18 cellular contexts compared by ENCODE assay signal in genomic region chr10:36017141-36017540, GRCh38.
DNase-seq lines count a peak whose midpoint lies in the region; ATAC-seq, FAIRE-seq and TF ChIP-seq lines count a peak whose summit lies in the region.
"Had no signal": no experiment of that assay in that cellular context is flagged by ENCODE, and none has a peak within 500 bp of the region (broad histone marks: within the 10 kb centered on the region; RNA-seq: fewer than 3 reads in every experiment).

No MANE protein-coding gene starts in this region.

- dilution Hi-C loops in IMR-90 (cut with HindIII; ENCODE audit: low sequenced_read_pairs, unreplicated experiment), result no loop called here

- H4K91ac ChIP-seq in IMR-90 (ENCODE audit: insufficient read depth, low read depth, low read length) (no peak overlapping the region), mesenchymal stem cell (ENCODE audit: low read length) (no peak overlapping the region)

- no peak for TF ChIP-seq RAD21 in IMR-90 (IDR thresholded peaks at IDR 0.05; ENCODE audit: low read length)

- no peak overlapping the region for H3K56ac ChIP-seq in IMR-90 (ENCODE audit: extremely low read depth, insufficient read depth, low read length)

- H3K9me3 Mint-ChIP-seq in GM23338, result peaks cover 3% of the 10 kb centered on the region; the same call in 1 of the 3 replicates
- H3K9me3 Mint-ChIP-seq: H9 had no signal

- H3F3A ChIP-seq in GM23338 (replicated peaks; ENCODE audit: low read depth), result no peaks in the 10 kb centered on the region

- no peak overlapping the region for H3K18ac ChIP-seq in IMR-90 (ENCODE audit: low read depth, low read length)
- H3K18ac ChIP-seq in mesenchymal stem cell (ENCODE audit: low read depth in 1 of 2, low read length in 2 of 2), result no peak overlapping the region

- H4K8ac ChIP-seq in IMR-90 (ENCODE audit: low read depth in 2 of 2, low read length in 2 of 2) (no peak overlapping the region), mesenchymal stem cell (ENCODE audit: low read length) (no peak overlapping the region)

- no peak overlapping the region for H3K9ac ChIP-seq in IMR-90 (ENCODE audit: low read depth, low read length)
- no peak overlapping the region for H3K9ac ChIP-seq in mesenchymal stem cell (ENCODE audit: low read length)

- no peaks in the 10 kb centered on the region for H3K79me2 ChIP-seq in GM23338 (replicated peaks; ENCODE audit: insufficient read depth)

- no peaks in the 10 kb centered on the region for H3K4me1 ChIP-seq in IMR-90 (ENCODE audit: control insufficient read depth, insufficient read depth, low read length)
- H3K4me1 ChIP-seq in mesenchymal stem cell (ENCODE audit: control insufficient read depth, insufficient read depth, low read depth, low read length), result no peaks in the 10 kb centered on the region
- peaks cover 4% of the 10 kb centered on the region; the same call in 1 of the 2 replicates for H3K4me1 ChIP-seq in GM23338 (ENCODE audit: insufficient read depth)

- no peak overlapping the region for H4K5ac ChIP-seq in IMR-90 (ENCODE audit: low read depth, low read length)

- no peaks in the 10 kb centered on the region for H3K9me1 ChIP-seq in IMR-90 (ENCODE audit: insufficient read depth, low read length)

- no peak overlapping the region for H3K27ac Mint-ChIP-seq in GM23338
- H3K27ac Mint-ChIP-seq: CD14-positive monocyte; CD4-positive, alpha-beta memory T cell; H9 had no signal

- H2BK120ac ChIP-seq in IMR-90 (ENCODE audit: low read depth, low read length) (no peak overlapping the region), mesenchymal stem cell (ENCODE audit: low read depth, low read length) (no peak overlapping the region)

- no peak overlapping the region for H2BK5ac ChIP-seq in IMR-90 (ENCODE audit: low read depth, low read length, poor library complexity, severe bottlenecking)
- no peak overlapping the region for H2BK5ac ChIP-seq in mesenchymal stem cell (ENCODE audit: low read depth, low read length, poor library complexity, severe bottlenecking)

- ATAC-seq in IMR-90 (ENCODE audit: low read depth) (no peak), GM23338 (no peak), GM18870 (IDR thresholded peaks at IDR 0.05; ENCODE audit: unreplicated experiment) (no peak)

- no peak overlapping the region for H2BK20ac ChIP-seq in IMR-90 (ENCODE audit: low read depth, low read length)

- H3K4me3 Mint-ChIP-seq in GM23338, result no peak overlapping the region
- H3K4me3 Mint-ChIP-seq: CD14-positive monocyte; CD4-positive, alpha-beta memory T cell; H9 had no signal

- BruUV-seq in IMR-90 (replicated peaks; lab: Mats Ljungman, UMichigan), result no TSS peak

- no peak overlapping the region for H3K4me2 ChIP-seq in IMR-90 (ENCODE audit: low read depth, low read length)
- H3K4me2 ChIP-seq in mesenchymal stem cell (ENCODE audit: low read length, poor library complexity, severe bottlenecking), result no peak overlapping the region
- H3K4me2 ChIP-seq in GM23338, result no peak overlapping the region

- H2AK5ac ChIP-seq in IMR-90 (ENCODE audit: low read depth, low read length) (no peak overlapping the region), mesenchymal stem cell (ENCODE audit: low read length, severe bottlenecking) (no peak overlapping the region)

- FAIRE-seq in bronchial epithelial cell (lab: Jason Lieb, UNC), result no peak
- FAIRE-seq: GM12892, GM18507, H1 had no signal

- H3K4ac ChIP-seq in IMR-90 (ENCODE audit: low read depth, low read length), result no peak overlapping the region
- no peak overlapping the region for H3K4ac ChIP-seq in mesenchymal stem cell (ENCODE audit: low read depth in 1 of 2, low read length in 2 of 2)

- no peak overlapping the region for H2AK9ac ChIP-seq in IMR-90 (replicated peaks; ENCODE audit: low read depth, low read length, poor library complexity)

- H3K9me3 ChIP-seq in IMR-90 (ENCODE audit: control insufficient read depth, insufficient read depth, low read length), result no peaks in the 10 kb centered on the region
- no peaks in the 10 kb centered on the region for H3K9me3 ChIP-seq in WERI-Rb-1 (ENCODE audit: severe bottlenecking)
- no peaks in the 10 kb centered on the region for H3K9me3 ChIP-seq in mesenchymal stem cell (ENCODE audit: control insufficient read depth, low read length)

- no peak overlapping the region for H2BK12ac ChIP-seq in mesenchymal stem cell (ENCODE audit: low read length in 2 of 2)

- POLR2A ChIA-PET in IMR-90 (lab: Charles Lee; ENCODE audit: unreplicated experiment), result no interaction called here

- H3K27me3 ChIP-seq in IMR-90 (ENCODE audit: control insufficient read depth, insufficient read depth, low read length), result no peaks in the 10 kb centered on the region; the same call in 1 of the 2 replicates
- no peaks in the 10 kb centered on the region for H3K27me3 ChIP-seq in WERI-Rb-1 (ENCODE audit: insufficient read depth, low read depth, severe bottlenecking)
- no peaks in the 10 kb centered on the region for H3K27me3 ChIP-seq in bronchial epithelial cell (ENCODE audit: control insufficient read depth, insufficient read depth, low read length)
- H3K27me3 ChIP-seq in mesenchymal stem cell (ENCODE audit: control insufficient read depth in 1 of 2, insufficient read depth in 1 of 2, low read length in 2 of 2), result no peaks in the 10 kb centered on the region
- no peaks in the 10 kb centered on the region for H3K27me3 ChIP-seq in GM23338 (ENCODE audit: insufficient read depth)

- H3K27me3 Mint-ChIP-seq in GM23338 (ENCODE audit: insufficient read depth, low read depth, poor library complexity), result no peaks in the 10 kb centered on the region
- H3K27me3 Mint-ChIP-seq: CD4-positive, alpha-beta memory T cell had no signal

- peaks cover 7% of the 10 kb centered on the region for H3K4me1 Mint-ChIP-seq in GM23338
- H3K4me1 Mint-ChIP-seq: CD14-positive monocyte; CD4-positive, alpha-beta memory T cell had no signal

- DNase-seq in IMR-90, result no peak
- DNase-seq in WERI-Rb-1, result no peak
- peak; percentile 57 for DNase-seq in bronchial epithelial cell (ENCODE audit: low read depth)
- peak; percentile 41 for DNase-seq in mesenchymal stem cell
- no peak for DNase-seq in GM23338 (ENCODE audit: low spot score)
- DNase-seq in C1 segment of cervical spinal cord (lab: John Stamatoyannopoulos, UW), result no peak
- DNase-seq: ACHN; AML-193; CD4-positive, alpha-beta memory T cell; DMS153; DMS79; GDM1; H9 had no signal

- H2BK15ac ChIP-seq in IMR-90 (ENCODE audit: low read depth, low read length) (no peak overlapping the region), mesenchymal stem cell (ENCODE audit: low read depth, poor library complexity, severe bottlenecking) (no peak overlapping the region)

- WGBS in IMR-90 (ENCODE audit: extremely low coverage in 2 of 2, insufficient read length in 1 of 2), 2 experiments, result no CpG with 5 or more reads among the region's 2 CpGs
- WGBS in mesenchymal stem cell, result 96% methylated on average over 2 of the region's 2 CpGs

- H3K27ac ChIP-seq in IMR-90 (ENCODE audit: insufficient read depth, low read length), result no peak overlapping the region
- H3K27ac ChIP-seq in WERI-Rb-1, result peak overlapping the region; percentile 63
- no peak overlapping the region for H3K27ac ChIP-seq in mesenchymal stem cell (ENCODE audit: low read length, poor library complexity, severe bottlenecking)
- no peak overlapping the region for H3K27ac ChIP-seq in GM23338 (ENCODE audit: low read depth)

- in situ Hi-C loops in IMR-90 (cut with MboI; ENCODE audit: low sequenced_read_pairs), result no loop called here

- no peak overlapping the region for H3K23ac ChIP-seq in IMR-90 (ENCODE audit: low read depth, low read length)
- H3K23ac ChIP-seq in mesenchymal stem cell (ENCODE audit: low read length in 2 of 2), result no peak overlapping the region

- no peaks in the 10 kb centered on the region for H3K9me2 ChIP-seq in GM23338 (ENCODE audit: insufficient read depth)

- no peaks in the 10 kb centered on the region for H3K79me1 ChIP-seq in IMR-90 (ENCODE audit: low read depth in 1 of 2, low read length in 2 of 2)
- H3K79me1 ChIP-seq in mesenchymal stem cell (replicated peaks; ENCODE audit: low read length, poor library complexity, severe bottlenecking), result no peaks in the 10 kb centered on the region

- no peak overlapping the region for H3K14ac ChIP-seq in IMR-90 (replicated peaks; ENCODE audit: low read depth, low read length)
- H3K14ac ChIP-seq in mesenchymal stem cell (ENCODE audit: low read length in 2 of 2), result no peak overlapping the region

- H4K20me1 ChIP-seq in IMR-90 (ENCODE audit: insufficient read depth, low read length) (no peaks in the 10 kb centered on the region), GM23338 (replicated peaks; ENCODE audit: insufficient read depth) (no peaks in the 10 kb centered on the region)

- TF ChIP-seq POLR2A in IMR-90 (IDR thresholded peaks at IDR 0.05; ENCODE audit: low read depth, low read length), result no peak

- H3K4me3 ChIP-seq in IMR-90 (ENCODE audit: insufficient read depth, low read depth, low read length), result no peak overlapping the region
- H3K4me3 ChIP-seq in WERI-Rb-1 (ENCODE audit: low read depth, low read length), result no peak overlapping the region
- no peak overlapping the region for H3K4me3 ChIP-seq in bronchial epithelial cell (ENCODE audit: low read depth, low read length)
- H3K4me3 ChIP-seq in mesenchymal stem cell (ENCODE audit: insufficient read depth in 1 of 2, low read depth in 1 of 2, low read length in 2 of 2), result no peak overlapping the region
- no peak overlapping the region for H3K4me3 ChIP-seq in GM23338

- TF ChIP-seq CTCF in IMR-90 (conservative IDR thresholded peaks at IDR 0.05; ENCODE audit: low read depth, low read length), result no peak
- TF ChIP-seq CTCF in WERI-Rb-1 (IDR thresholded peaks at IDR 0.05; ENCODE audit: low read depth, low read length), result no peak
- no peak for TF ChIP-seq CTCF in bronchial epithelial cell (IDR thresholded peaks at IDR 0.05; ENCODE audit: insufficient read depth, low read length, severe bottlenecking)
- no peak for TF ChIP-seq CTCF in GM23338 (conservative IDR thresholded peaks at IDR 0.05; ENCODE audit: low read depth in 2 of 2)

- CTCF ChIA-PET in IMR-90 (lab: Yijun Ruan, JAX), result no interaction called here

- H2AFZ ChIP-seq in IMR-90 (replicated peaks; ENCODE audit: low read length, poor library complexity) (no peak overlapping the region), mesenchymal stem cell (ENCODE audit: low read depth, low read length) (no peak overlapping the region), GM23338 (no peak overlapping the region)

- H3K36me3 Mint-ChIP-seq in GM23338 (ENCODE audit: low read depth), result no peaks in the 10 kb centered on the region
- H3K36me3 Mint-ChIP-seq: CD14-positive monocyte; CD4-positive, alpha-beta memory T cell had no signal

- intact Hi-C loops in IMR-90 (cut with micrococcal nuclease), result no loop called here

- no peaks in the 10 kb centered on the region for H3K36me3 ChIP-seq in IMR-90 (ENCODE audit: control insufficient read depth, insufficient read depth, low read length)
- no peaks in the 10 kb centered on the region for H3K36me3 ChIP-seq in WERI-Rb-1
- no peaks in the 10 kb centered on the region for H3K36me3 ChIP-seq in bronchial epithelial cell (ENCODE audit: control insufficient read depth, insufficient read depth, low read length)
- H3K36me3 ChIP-seq in mesenchymal stem cell (ENCODE audit: control insufficient read depth in 1 of 2, insufficient read depth in 2 of 2, low read depth in 1 of 2, low read length in 2 of 2), result no peaks in the 10 kb centered on the region
- no peaks in the 10 kb centered on the region for H3K36me3 ChIP-seq in GM23338 (ENCODE audit: insufficient read depth)

TF ChIP-seq in IMR-90, 13 proteins besides CTCF, POLR2A, EP300 and RAD21 (continues in another document):
- no peak for TF ChIP-seq RFX5 (IDR thresholded peaks at IDR 0.05; ENCODE audit: low read depth, low read length)

TF ChIP-seq in GM23338, 12 proteins besides CTCF, POLR2A, EP300 and RAD21 (continues in another document):
- TF ChIP-seq EZH2phosphoT487 (IDR thresholded peaks at IDR 0.05; ENCODE audit: unreplicated experiment), result no peak

Comparison
In these comparisons a context has a peak if more than half of its experiments do, and no peak if none do; other contexts are left out.
1. DNase-seq: peak in bronchial epithelial cell (single experiment) and mesenchymal stem cell (single experiment); none in IMR-90 (single experiment), WERI-Rb-1 (single experiment), GM23338 (single experiment) and C1 segment of cervical spinal cord (0 of 14).